In genomic region chr2:2876350-2877042, GRCh38 we compare ENCODE assay signal across 22 cellular contexts.
DNase-seq lines count a peak whose midpoint lies in the region; ATAC-seq, FAIRE-seq and TF ChIP-seq lines count a peak whose summit lies in the region.
"Had no signal": no experiment of that assay in that cellular context is flagged by ENCODE, and none has a peak within 500 bp of the region (broad histone marks: within the 10 kb centered on the region; RNA-seq: fewer than 3 reads in every experiment).

No MANE protein-coding gene starts in this region.

- POLR2A ChIA-PET in H1 (lab: Charles Lee; ENCODE audit: partially characterized antibody), result interaction anchor here (1.3 kb wide), 1 partner anchor 13 kb away, joined by 3 read pairs; no protein-coding TSS in a partner anchor

- H2AK5ac ChIP-seq in H1 (ENCODE audit: low read depth, low read length), result no peak overlapping the region

- no peak overlapping the region for H2BK15ac ChIP-seq in H1 (ENCODE audit: low read length)

- H3K4me3 ChIP-seq in HUES48 (ENCODE audit: low read depth, low read length) (no peak overlapping the region), H1 (ENCODE audit: extremely low read depth in 1 of 4, insufficient read depth in 2 of 4, low read depth in 3 of 4, low read length in 4 of 4) (peak overlapping the region in 1 of 4 experiments; percentile 5; a peak in 1 of 8 replicates), mammary epithelial cell (replicated peaks in 1 of 3; ENCODE audit: insufficient read depth in 1 of 3, low read depth in 2 of 3, low read length in 3 of 3) (no peak overlapping the region)
- H3K4me3 ChIP-seq: BLaER1 treated with 17β-estradiol and CSF1 and Interleukin-3, amounts not matched to agents 10 nM and 100 nM; Peyer's patch had no signal

- H2BK5ac ChIP-seq in H1 (ENCODE audit: low read depth, low read length), result no peak overlapping the region

- H3K23ac ChIP-seq in H1 (ENCODE audit: insufficient read length), result no peak overlapping the region

- TF ChIP-seq POLR2A in H1 (IDR thresholded peaks at IDR 0.05; ENCODE audit: control extremely low read depth in 1 of 2, low read depth in 2 of 2, low read length in 2 of 2), result no peak

- peaks cover 20% of the 10 kb centered on the region for H3K9me3 ChIP-seq in HUES48 (ENCODE audit: control insufficient read depth, insufficient read depth, low read length)
- H3K9me3 ChIP-seq in H1 (ENCODE audit: insufficient read depth in 2 of 2, low read depth in 1 of 2, low read length in 1 of 2), result peaks cover 16 to 18% of the 10 kb centered on the region in 2 experiments
- peaks cover 22% of the 10 kb centered on the region for H3K9me3 ChIP-seq in mammary epithelial cell (replicated peaks; ENCODE audit: insufficient read depth, low read length)
- H3K9me3 ChIP-seq: SK-N-SH had no signal

- H4K20me1 ChIP-seq in H1 (replicated peaks in 1 of 2; ENCODE audit: control insufficient read depth in 1 of 2, insufficient read depth in 2 of 2, low read length in 2 of 2) (peaks cover 0 to 1% of the 10 kb centered on the region in 2 experiments), mammary epithelial cell (ENCODE audit: insufficient read depth, low read length) (no peaks in the 10 kb centered on the region)
- H4K20me1 ChIP-seq: BLaER1 treated with 17β-estradiol and CSF1 and Interleukin-3, amounts not matched to agents 10 nM and 100 nM had no signal

- H2BK12ac ChIP-seq in H1 (ENCODE audit: low read depth, low read length), result no peak overlapping the region

- no peaks in the 10 kb centered on the region for H3K79me1 ChIP-seq in H1 (ENCODE audit: low read depth, low read length)

- no peak overlapping the region for H3K18ac ChIP-seq in H1 (ENCODE audit: extremely low read depth, low read length)

- H3K27me3 ChIP-seq in HUES48 (ENCODE audit: control insufficient read depth, insufficient read depth, low read length), result no peaks in the 10 kb centered on the region
- no peaks in the 10 kb centered on the region for H3K27me3 ChIP-seq in H1 (replicated peaks in 1 of 4; ENCODE audit: control insufficient read depth in 3 of 4, extremely low read depth in 1 of 4, insufficient read depth in 3 of 4, low read length in 3 of 4)
- no peaks in the 10 kb centered on the region for H3K27me3 ChIP-seq in mammary epithelial cell (ENCODE audit: insufficient read depth, low read length)
- H3K27me3 ChIP-seq: BLaER1 treated with 17β-estradiol and CSF1 and Interleukin-3, amounts not matched to agents 10 nM and 100 nM; Peyer's patch had no signal

- dilution Hi-C loops in mammary epithelial cell (cut with HindIII; ENCODE audit: low sequenced_read_pairs), result no loop called here

- H4K91ac ChIP-seq in H1 (replicated peaks; ENCODE audit: insufficient read length, low read length), result no peak overlapping the region

- no peak for DNase-seq in H1 (ENCODE audit: low read depth in 1 of 2, low spot score in 2 of 2)
- peak; percentile 62 for DNase-seq in midbrain (lab: John Stamatoyannopoulos, UW)
- no peak for DNase-seq in sciatic nerve (ENCODE audit: low spot score)
- DNase-seq in NK-92 treated with Interleukin-12 subunit alpha and Interleukin-12 subunit beta, amount 100 ng/mL, for 24 hours (lab: John Stamatoyannopoulos, UW), result no peak
- no peak for DNase-seq in CD1c-positive myeloid dendritic cell (ENCODE audit: extremely low spot score)
- DNase-seq in NCI-H2081 (lab: John Stamatoyannopoulos, UW), result no peak
- DNase-seq in mammary epithelial cell, result no peak
- DNase-seq: COR-L47, DMS53, GOT3, HFFc6, KG1, NCI-H1092, NCI-H187, NCI-H82, Peyer's patch, Right ventricle myocardium superior, SK-N-SH had no signal

- no peak overlapping the region for H3K56ac ChIP-seq in H1 (replicated peaks; ENCODE audit: insufficient read length, low read depth, low read length)

- no peak overlapping the region for H3K9ac ChIP-seq in HUES48 (ENCODE audit: low read depth, low read length)
- no peak overlapping the region for H3K9ac ChIP-seq in H1 (replicated peaks in 1 of 4; ENCODE audit: extremely low read depth in 1 of 4, low read depth in 3 of 4, low read length in 3 of 4)
- H3K9ac ChIP-seq in mammary epithelial cell (ENCODE audit: insufficient read depth, low read length), result no peak overlapping the region
- H3K9ac ChIP-seq: BLaER1 treated with 17β-estradiol and CSF1 and Interleukin-3, amounts not matched to agents 10 nM and 100 nM; SK-N-SH had no signal

- ATAC-seq in sciatic nerve, result peak; percentile 61

- CTCF ChIA-PET in H1 (lab: Charles Lee; ENCODE audit: partially characterized antibody) (interaction anchor here (0.6 to 2.2 kb wide), 4 partner anchors 9 to 73 kb away, joined by 3 to 7 read pairs (median 3); no protein-coding TSS in a partner anchor), mammary epithelial cell (lab: Charles Lee; ENCODE audit: low non-redundant PET) (no interaction called here)

- H3K4me1 ChIP-seq in HUES48 (ENCODE audit: control insufficient read depth, insufficient read depth, low read length) (no peaks in the 10 kb centered on the region), H1 (replicated peaks in 1 of 4; ENCODE audit: control insufficient read depth in 3 of 4, insufficient read depth in 4 of 4, low read length in 3 of 4) (0 out of 7 replicates have a peak, but pooled peaks cover 0 to 4% (median 0%) of the 10 kb centered on the region in 4 experiments), mammary epithelial cell (ENCODE audit: insufficient read depth, low read length) (no peaks in the 10 kb centered on the region)
- H3K4me1 ChIP-seq: Peyer's patch had no signal

- TF ChIP-seq EP300 in H1 (IDR thresholded peaks at IDR 0.05; ENCODE audit: borderline replicate concordance in 1 of 2, low read depth in 2 of 2, low read length in 2 of 2), result no peak

- no peak overlapping the region for H4K8ac ChIP-seq in H1 (ENCODE audit: extremely low read depth, insufficient read depth, low read length)

- no peaks in the 10 kb centered on the region for H3K79me2 ChIP-seq in H1 (ENCODE audit: control insufficient read depth in 1 of 2, insufficient read depth in 2 of 2, low read length in 2 of 2)
- no peaks in the 10 kb centered on the region for H3K79me2 ChIP-seq in mammary epithelial cell (ENCODE audit: insufficient read depth, low read length)

- H3K36me3 ChIP-seq in HUES48 (ENCODE audit: control insufficient read depth, insufficient read depth, low read length), result no peaks in the 10 kb centered on the region
- H3K36me3 ChIP-seq in H1 (ENCODE audit: control insufficient read depth in 2 of 4, insufficient read depth in 4 of 4, low read length in 3 of 4), result no peaks in the 10 kb centered on the region
- H3K36me3 ChIP-seq in mammary epithelial cell (ENCODE audit: insufficient read depth, low read length), result no peaks in the 10 kb centered on the region
- H3K36me3 ChIP-seq: BLaER1 treated with 17β-estradiol and CSF1 and Interleukin-3, amounts not matched to agents 10 nM and 100 nM; Peyer's patch had no signal

- no peak overlapping the region for H2AFZ ChIP-seq in H1 (ENCODE audit: low read length)
- no peak overlapping the region for H2AFZ ChIP-seq in mammary epithelial cell (ENCODE audit: low read depth, low read length)

- H3K27ac ChIP-seq in HUES48 (ENCODE audit: low read depth, low read length), result peak overlapping the region; percentile 21
- no peak overlapping the region for H3K27ac ChIP-seq in H1 (ENCODE audit: low read depth, low read length)
- no peak overlapping the region for H3K27ac ChIP-seq in mammary epithelial cell (ENCODE audit: insufficient read depth, low read depth, low read length)
- H3K27ac ChIP-seq: BLaER1 treated with 17β-estradiol and CSF1 and Interleukin-3, amounts not matched to agents 10 nM and 100 nM; Peyer's patch had no signal

- intact Hi-C loops in sciatic nerve (cut with DNase I), result no loop called here
- intact Hi-C loops in mammary epithelial cell (cut with micrococcal nuclease), result no loop called here

- no peak overlapping the region for H3K4me2 ChIP-seq in H1 (ENCODE audit: insufficient read depth in 1 of 2, low read depth in 2 of 2, low read length in 2 of 2)
- no peak overlapping the region for H3K4me2 ChIP-seq in mammary epithelial cell (ENCODE audit: insufficient read depth, low read depth, low read length)
- H3K4me2 ChIP-seq: SK-N-SH had no signal

- no peak overlapping the region for H3K14ac ChIP-seq in H1 (ENCODE audit: insufficient read length)

- no peak for TF ChIP-seq RAD21 in H1 (IDR thresholded peaks at IDR 0.05 in 1 of 2, conservative IDR thresholded peaks at IDR 0.05 in 1 of 2; ENCODE audit: low read depth in 2 of 2, low read length in 2 of 2)

- WGBS in H1 (ENCODE audit: extremely low coverage in 1 of 2, insufficient coverage in 1 of 2, insufficient read length in 1 of 2, insufficient replicate concordance in 2 of 2, low coverage in 1 of 2, low lambda C conversion rate in 2 of 2, missing lambda C conversion rate in 1 of 2), 2 experiments, result 91% methylated on average over 14 of the region's 14 CpGs; no CpG with 5 or more reads in 1 of the 2 experiments
- WGBS in mammary epithelial cell (ENCODE audit: low coverage, missing lambda C conversion rate), result 59% methylated on average over 8 of the region's 14 CpGs

- no peak for TF ChIP-seq CTCF in H1 (IDR thresholded peaks at IDR 0.05; ENCODE audit: control extremely low read depth in 1 of 3, insufficient read depth in 1 of 3, low read depth in 1 of 3, low read length in 3 of 3)
- TF ChIP-seq CTCF in mammary epithelial cell (conservative IDR thresholded peaks at IDR 0.05 in 1 of 2, IDR thresholded peaks at IDR 0.05 in 1 of 2; ENCODE audit: extremely low read depth in 1 of 2, insufficient read depth in 1 of 2, low read depth in 1 of 2, low read length in 2 of 2), result no peak

- H2BK20ac ChIP-seq in H1 (ENCODE audit: low read length), result no peak overlapping the region

- H3K23me2 ChIP-seq in H1 (ENCODE audit: low read depth, low read length), result peaks cover 3% of the 10 kb centered on the region; the same call in 1 of the 2 replicates

- BruUV-seq in mammary epithelial cell (replicated peaks; lab: Mats Ljungman, UMichigan), result no TSS peak

- no peak overlapping the region for H2BK120ac ChIP-seq in H1 (replicated peaks; ENCODE audit: low read depth, low read length)

- no peak overlapping the region for H4K5ac ChIP-seq in H1 (ENCODE audit: insufficient read length, low read depth, low read length)

- in situ Hi-C loops in mammary epithelial cell (cut with MboI; ENCODE audit: low sequenced_read_pairs in 2 of 2), result no loop called here

- no peak for FAIRE-seq in H1 (lab: Jason Lieb, UNC)
- FAIRE-seq: G401.6, GM12892 had no signal

- no peak overlapping the region for H3K4ac ChIP-seq in H1 (replicated peaks; ENCODE audit: insufficient read length, low read depth, low read length)

TF ChIP-seq in H1, 55 proteins besides CTCF, POLR2A, EP300 and RAD21:
- TF ChIP-seq TEAD4 (IDR thresholded peaks at IDR 0.05; ENCODE audit: low read depth, low read length), result 0 out of 2 replicates have a peak, but pooled peaks have one; percentile 28
- no peak for TF ChIP-seq ATF3 (IDR thresholded peaks at IDR 0.05; ENCODE audit: insufficient read depth, low read depth, low read length)
